In the genomic region with DNA sequence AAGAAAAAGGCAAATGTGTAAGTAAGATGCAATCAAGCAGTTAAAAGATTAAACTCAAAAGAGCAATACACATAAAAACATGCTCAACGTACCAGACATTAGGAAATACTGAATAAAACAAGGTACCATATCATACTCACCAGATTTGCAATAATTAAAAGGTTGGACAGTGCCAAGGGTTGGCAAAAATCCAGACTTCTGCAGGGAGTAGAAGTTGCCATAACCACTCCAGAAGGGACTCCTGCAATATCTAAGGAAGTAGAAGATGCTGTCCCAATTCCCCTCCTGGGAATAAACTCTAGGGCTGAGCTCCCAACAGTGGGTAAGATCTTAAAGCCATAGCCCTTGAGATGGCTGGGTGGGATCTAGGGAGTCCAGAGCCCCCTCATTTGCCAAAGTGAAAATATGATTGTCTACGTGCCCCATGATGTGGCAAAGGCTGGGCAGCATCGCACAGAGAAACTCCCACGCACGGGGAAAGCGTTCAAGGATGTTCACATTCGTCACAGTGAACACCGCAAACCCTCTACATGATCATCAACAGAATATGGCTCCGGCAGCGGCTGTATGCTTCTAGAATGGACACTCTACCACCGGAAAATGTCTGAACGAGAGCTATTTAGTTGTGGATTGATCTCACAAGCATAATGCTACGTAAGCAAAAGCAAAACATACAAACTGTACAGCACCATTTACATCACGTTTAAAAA, we compare ENCODE assay signal across 15 cellular contexts. TPM values are rescaled to one million over a fixed set of nuclear protein-coding genes. Genes with fewer than 3 reads are reported as not detected.
DNase-seq lines count a peak whose midpoint lies in the region; ATAC-seq and TF ChIP-seq lines count a peak whose summit lies in the region.
"Had no signal": no experiment of that assay in that cellular context is flagged by ENCODE, and none has a peak within 500 bp of the region (broad histone marks: within the 10 kb centered on the region; RNA-seq: fewer than 3 reads in every experiment).

No MANE protein-coding gene starts in this region.

- no peak overlapping the region for H3K9ac ChIP-seq in fibroblast of lung (ENCODE audit: insufficient read depth, low read length)

- H3K36me3 ChIP-seq in Caco-2 (ENCODE audit: control insufficient read depth, insufficient read depth, low read length) (peaks cover 4% of the 10 kb centered on the region), SJSA1 (peaks cover 54% of the 10 kb centered on the region), fibroblast of lung (ENCODE audit: control insufficient read depth, insufficient read depth, low read length) (peaks cover 26% of the 10 kb centered on the region)

- H3K4me1 Mint-ChIP-seq in Caco-2 (ENCODE audit: low read depth, unreplicated experiment), result peaks cover 36% of the 10 kb centered on the region

- no peaks in the 10 kb centered on the region for H3K27me3 Mint-ChIP-seq in Caco-2 (ENCODE audit: insufficient read depth, unreplicated experiment)
- H3K27me3 Mint-ChIP-seq: stimulated activated naive CD8-positive, alpha-beta T cell treated with anti-CD3 and anti-CD28 coated beads, Interleukin-15, amount 100 ng/mL, for 72 hours had no signal

- no peak for TF ChIP-seq CTCF in Caco-2 (IDR thresholded peaks at IDR 0.05; ENCODE audit: insufficient read depth in 1 of 2, low read depth in 1 of 2, low read length in 1 of 2, severe bottlenecking in 1 of 2, unreplicated experiment in 1 of 2)
- TF ChIP-seq CTCF in fibroblast of lung (conservative IDR thresholded peaks at IDR 0.05 in 1 of 2, IDR thresholded peaks at IDR 0.05 in 1 of 2; ENCODE audit: low read depth in 1 of 2, low read length in 2 of 2), result no peak

- no peak overlapping the region for H2AFZ ChIP-seq in fibroblast of lung (ENCODE audit: low read length)

- H3K4me3 ChIP-seq in Caco-2 (ENCODE audit: low read depth, low read length), result no peak overlapping the region
- no peak overlapping the region for H3K4me3 ChIP-seq in SJSA1
- no peak overlapping the region for H3K4me3 ChIP-seq in fibroblast of lung (replicated peaks in 1 of 4; ENCODE audit: control extremely low read depth in 1 of 4, insufficient read depth in 1 of 4, low read depth in 3 of 4, low read length in 4 of 4)
- H3K4me3 ChIP-seq: MG63, mucosa of descending colon had no signal

- peaks cover 43% of the 10 kb centered on the region for H3K36me3 Mint-ChIP-seq in Caco-2 (ENCODE audit: insufficient read depth, unreplicated experiment)

- H3K9me3 Mint-ChIP-seq in Caco-2 (ENCODE audit: unreplicated experiment), result no peaks in the 10 kb centered on the region
- H3K9me3 Mint-ChIP-seq: CD8-positive, alpha-beta T cell; stimulated activated naive CD8-positive, alpha-beta T cell treated with anti-CD3 and anti-CD28 coated beads, Interleukin-15, amount 100 ng/mL, for 72 hours had no signal

- H3K27ac Mint-ChIP-seq in Caco-2 (ENCODE audit: unreplicated experiment), result peak overlapping the region; percentile 36
- H3K27ac Mint-ChIP-seq: CD8-positive, alpha-beta T cell had no signal

- H3K4me1 ChIP-seq in Caco-2 (peaks cover 43% of the 10 kb centered on the region), SJSA1 (replicated peaks) (peaks cover 54% of the 10 kb centered on the region), fibroblast of lung (ENCODE audit: control insufficient read depth, extremely low read depth, insufficient read depth, low read length) (peaks cover 62% of the 10 kb centered on the region)

- CTCF ChIA-PET in Caco-2 (lab: Charles Lee), result interaction anchor here (0.6 to 1.1 kb wide), 2 partner anchors 32 to 56 kb away, joined by 3 read pairs; no protein-coding TSS in a partner anchor

- peak overlapping the region; percentile 89 for H3K4me2 ChIP-seq in fibroblast of lung (ENCODE audit: extremely low read depth, insufficient read depth, low read length)

- DNase-seq in Caco-2 (no peak), SJSA1 (ENCODE audit: low read depth in 1 of 2, low spot score in 2 of 2) (no peak), fibroblast of lung (ENCODE audit: low read depth in 2 of 2) (no peak), renal cortical epithelial cell (ENCODE audit: low read depth) (peak; percentile 28), NAMALWA (ENCODE audit: low spot score) (no peak), HUDEP-2 (lab: John Stamatoyannopoulos, UW; ENCODE audit: unreplicated experiment in 76 of 76) (no peak)
- DNase-seq: activated CD4-positive, alpha-beta T cell treated with anti-CD3 and anti-CD28 coated beads for 4 hours; activated gamma-delta T cell; CD8-positive, alpha-beta T cell; MG63; mucosa of descending colon; NCI-H524; stimulated activated naive CD8-positive, alpha-beta T cell treated with anti-CD3 and anti-CD28 coated beads, Interleukin-15, amount 100 ng/mL, for 72 hours had no signal

- H3K79me2 ChIP-seq in fibroblast of lung (ENCODE audit: control insufficient read depth, insufficient read depth, low read length), result peaks cover 80% of the 10 kb centered on the region

- BruUV-seq in Caco-2 (replicated peaks; lab: Mats Ljungman, UMichigan), result no TSS peak

- H3K9me3 ChIP-seq in Caco-2, result no peaks in the 10 kb centered on the region
- H3K9me3 ChIP-seq in SJSA1 (replicated peaks), result no peaks in the 10 kb centered on the region
- H3K9me3 ChIP-seq in fibroblast of lung (ENCODE audit: control insufficient read depth, insufficient read depth, low read depth, low read length), result no peaks in the 10 kb centered on the region
- H3K9me3 ChIP-seq: MG63, mucosa of descending colon had no signal

- POLR2A ChIA-PET in Caco-2 (lab: Charles Lee), result no interaction called here

- no peaks in the 10 kb centered on the region for H4K20me1 ChIP-seq in fibroblast of lung (ENCODE audit: control insufficient read depth, extremely low read depth, insufficient read depth, low read length)

- ATAC-seq in GM21786 (IDR thresholded peaks at IDR 0.05; ENCODE audit: unreplicated experiment) (no peak), GM21528 (IDR thresholded peaks at IDR 0.05; ENCODE audit: low FRiP score, unreplicated experiment) (no peak)
- ATAC-seq: CD8-positive, alpha-beta T cell; mucosa of descending colon; stimulated activated naive CD8-positive, alpha-beta T cell treated with anti-CD3 and anti-CD28 coated beads, Interleukin-15, amount 100 ng/mL, for 72 hours had no signal

- H3K27ac ChIP-seq in SJSA1 (peak overlapping the region; percentile 98), fibroblast of lung (ENCODE audit: insufficient read depth, low read length) (peak overlapping the region; percentile 99)

- no peak overlapping the region for H3K4me3 Mint-ChIP-seq in Caco-2 (ENCODE audit: unreplicated experiment)
- H3K4me3 Mint-ChIP-seq: CD8-positive, alpha-beta T cell had no signal

- intact Hi-C loops in Caco-2 (cut with micrococcal nuclease; ENCODE audit: unreplicated experiment), result no loop called here

- no peaks in the 10 kb centered on the region for H3K27me3 ChIP-seq in Caco-2 (replicated peaks; ENCODE audit: control insufficient read depth, insufficient read depth, low read length)
- H3K27me3 ChIP-seq in SJSA1 (replicated peaks), result no peaks in the 10 kb centered on the region
- no peaks in the 10 kb centered on the region for H3K27me3 ChIP-seq in fibroblast of lung (ENCODE audit: control insufficient read depth, insufficient read depth, low read length)
- H3K27me3 ChIP-seq: MG63 had no signal

RNA-seq across cellular contexts. Expression of gene KCTD10, which starts 12.3 kb away (rescaled TPM):
- 40.2 and 41.5 TPM in 2 replicates for total RNA-seq in Caco-2 (2022)
- total RNA-seq in SJSA1 (2014; rRNA removed; shearing (Covaris generic)), result 25.2 and 33.0 TPM in 2 replicates
- 59.8 and 106 TPM in 2 replicates for total RNA-seq in fibroblast of lung
- 131 and 190 TPM in 2 replicates for polyA plus RNA-seq in fibroblast of lung
- polyA plus RNA-seq in fibroblast of lung (2012), result 86.6 and 115 TPM in 2 replicates
- polyA minus RNA-seq in fibroblast of lung (ENCODE audit: low replicate concordance), result 424 and 573 TPM in 2 replicates
- 54.0 and 58.3 TPM in 2 replicates for total RNA-seq in renal cortical epithelial cell

RNA-seq across cellular contexts. Expression of gene UBE3B, which starts 12.6 kb away (rescaled TPM):
- 38.4 and 40.2 TPM in 2 replicates for total RNA-seq in Caco-2 (2022)
- total RNA-seq in SJSA1 (2014; rRNA removed; shearing (Covaris generic)), result 3,976 and 4,080 TPM in 2 replicates
- total RNA-seq in fibroblast of lung, result 35.7 and 49.7 TPM in 2 replicates
- 27.2 and 29.5 TPM in 2 replicates for polyA plus RNA-seq in fibroblast of lung
- polyA plus RNA-seq in fibroblast of lung (2012), result 17.8 and 20.1 TPM in 2 replicates
- polyA minus RNA-seq in fibroblast of lung (ENCODE audit: low replicate concordance), result 38.8 and 58.9 TPM in 2 replicates
- total RNA-seq in renal cortical epithelial cell, result 63.2 and 78.4 TPM in 2 replicates

Comparison
In these comparisons a context has a peak if more than half of its experiments do, and no peak if none do; other contexts are left out.
1. RNA of gene UBE3B, which starts 12.6 kb away (total RNA-seq): 3,976 to 4,080 TPM in SJSA1; 63.2 to 78.4 TPM in renal cortical epithelial cell, 35.7 to 49.7 TPM in fibroblast of lung and 38.4 to 40.2 TPM in Caco-2; every median in the first group is over 10 times any median in the second.